In the genomic region with DNA sequence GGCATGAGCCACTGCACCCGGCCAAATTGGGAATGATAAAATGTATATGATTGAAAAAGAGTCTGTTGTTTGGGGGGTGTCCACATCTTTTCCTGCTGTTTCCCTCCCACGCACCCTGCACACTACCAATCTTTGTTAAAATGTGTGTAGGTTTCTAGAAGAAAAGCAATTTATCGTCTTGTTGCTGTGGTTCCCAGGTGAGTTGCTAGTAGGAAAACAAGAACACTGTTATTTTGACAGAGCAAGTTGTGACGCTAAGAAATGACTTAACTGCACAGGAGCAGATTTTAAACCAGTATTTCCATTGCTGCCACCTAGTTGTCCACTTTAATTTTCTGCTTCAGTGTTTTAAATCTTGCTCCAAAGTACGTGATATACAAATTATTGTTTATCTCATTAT, we compare ENCODE assay signal across 32 cellular contexts.
"Had no signal": no experiment of that assay in that cellular context is flagged by ENCODE, and none has a peak within 500 bp of the region (broad histone marks: within the 10 kb centered on the region; RNA-seq: fewer than 3 reads in every experiment).

No MANE protein-coding gene starts in this region.

- H3K4me3 ChIP-seq: body of pancreas, breast epithelium had no signal

- H3K36me3 ChIP-seq: brain microvascular endothelial cell, breast epithelium had no signal

- H3K27ac ChIP-seq: body of pancreas, brain microvascular endothelial cell, breast epithelium, VCaP had no signal

- ATAC-seq: activated naive CD4-positive, alpha-beta T cell treated with anti-CD3 and anti-CD28 coated beads, Interleukin-2, amount 50 U/mL, for 72 hours; activated T-cell treated with anti-CD3 and anti-CD28 coated beads, Interleukin-2, amount 50 U/mL, for 4 hours; activated T-cell treated with anti-CD3 and anti-CD28 coated beads, Interleukin-2, amount 50 U/mL, for 72 hours; activated T-helper 17 cell treated with anti-CD3 and anti-CD28 coated beads, Interleukin-2, amount 50 U/mL, for 72 hours; body of pancreas had no signal

- H3K4me1 ChIP-seq: body of pancreas, breast epithelium had no signal

- H3K9me3 ChIP-seq: body of pancreas, breast epithelium had no signal

- FAIRE-seq: astrocyte, TTC549 had no signal

- DNase-seq: activated B cell treated with CpG ODN at 0.5 μM for 24 hours; activated CD4-positive, alpha-beta memory T cell treated with anti-CD3 and anti-CD28 coated beads for 36 hours; activated CD4-positive, alpha-beta T cell treated with anti-CD3 and anti-CD28 coated beads for 4 hours; activated CD4-positive, alpha-beta T cell treated with anti-CD3 and anti-CD28 coated beads, Interleukin-2, amount 10 ng/mL, durations not matched to agents 24 days and 14 days; activated CD4-positive, alpha-beta T cell treated with anti-CD3 and anti-CD28 coated beads, Interleukin-2, amount 50 U/mL, for 1 hour; activated CD4-positive, alpha-beta T cell treated with anti-CD3 and anti-CD28 coated beads, Interleukin-2, amount 50 U/mL, for 4 hours; activated CD4-positive, CD25-positive, alpha-beta regulatory T cell treated with anti-CD3 and anti-CD28 coated beads, Interleukin-2, amount 50 U/mL, for 72 hours; activated CD8-positive, alpha-beta memory T cell treated with anti-CD3 and anti-CD28 coated beads, Interleukin-2, amount 50 U/mL, for 4 hours; activated CD8-positive, alpha-beta T cell treated with anti-CD3 and anti-CD28 coated beads for 36 hours; activated effector memory CD4-positive, alpha-beta T cell treated with anti-CD3 and anti-CD28 coated beads, Interleukin-2, amount 50 U/mL, for 16 hours; activated gamma-delta T cell treated with Interleukin-2 at 50 U/mL for 16 hours; activated naive CD4-positive, alpha-beta T cell; activated naive CD4-positive, alpha-beta T cell treated with anti-CD3 and anti-CD28 coated beads for 36 hours; activated naive CD4-positive, alpha-beta T cell treated with anti-CD3 and anti-CD28 coated beads, Interleukin-2, amount 50 U/mL, for 16 hours; activated T-cell treated with anti-CD3 and anti-CD28 coated beads for 4 hours; activated T-cell treated with anti-CD3 and anti-CD28 coated beads, Interleukin-2, amount 50 U/mL, for 1 hour; activated T-cell treated with anti-CD3 and anti-CD28 coated beads, Interleukin-2, amount 50 U/mL, for 4 hours; activated T-cell treated with anti-CD3 and anti-CD28 coated beads, Interleukin-2, amount 50 U/mL, for 72 hours; amygdala; anterior cingulate cortex; body of pancreas; brain microvascular endothelial cell; central memory CD4-positive, alpha-beta T cell; T-helper 1 cell; T-helper 2 cell; T-helper 9 cell had no signal

- H3K27me3 ChIP-seq: body of pancreas, brain microvascular endothelial cell, breast epithelium had no signal
